29 cellular contexts compared by ENCODE assay signal in genomic region chr12:39393890-39394289, GRCh38. TPM values are rescaled to one million over a fixed set of nuclear protein-coding genes. Genes with fewer than 3 reads are reported as not detected.
A peak's percentile ranks its signal among the peaks of the same experiment; 100 is the strongest.
DNase-seq lines count a peak whose midpoint lies in the region; ATAC-seq and TF ChIP-seq lines count a peak whose summit lies in the region.
"Had no signal": no experiment of that assay in that cellular context is flagged by ENCODE, and none has a peak within 500 bp of the region (broad histone marks: within the 10 kb centered on the region; RNA-seq: fewer than 3 reads in every experiment).

No MANE protein-coding gene starts in this region.

- no peak overlapping the region for H3K14ac ChIP-seq in neuronal stem cell (ENCODE audit: low read length)
- H3K14ac ChIP-seq in mesenchymal stem cell (ENCODE audit: low read length in 2 of 2) = no peak overlapping the region

- peak overlapping the region; percentile 18 for H3K4me3 Mint-ChIP-seq in WTC11
- H3K4me3 Mint-ChIP-seq: CD14-positive monocyte; nephron; stimulated activated memory B cell treated with anti-CD40 and anti-IgM and Interleukin-4, amounts not matched to agents 10 μg/mL and 1 μg/mL and 100 μg/mL, for 72 hours; T-helper 2 cell treated with Interferon-gamma antibody and Interleukin-4, amounts not matched to agents 5 μg/mL and 100 μg/mL, for 36 hours; type B pancreatic cell had no signal

- no peaks in the 10 kb centered on the region; the same call in 1 of the 2 replicates for H3K27me3 Mint-ChIP-seq in WTC11 (ENCODE audit: low read depth)
- H3K27me3 Mint-ChIP-seq: type B pancreatic cell had no signal

- no peak overlapping the region for H2BK12ac ChIP-seq in neuronal stem cell (ENCODE audit: low read length)
- no peak overlapping the region for H2BK12ac ChIP-seq in mesenchymal stem cell (ENCODE audit: low read length in 2 of 2)

- H3K27ac Mint-ChIP-seq in WTC11 = peak overlapping the region; percentile 78
- H3K27ac Mint-ChIP-seq: activated T-helper 2 cell treated with anti-CD3 and anti-CD28 coated beads, Interferon-gamma antibody, Interleukin-2, Interleukin-4, amounts not matched to agents 10 μg/mL and 5 μg/mL and 100 μg/mL, durations not matched to agents 14 hours and 24 hours and 36 hours; CD14-positive monocyte; nephron; stimulated activated memory B cell treated with anti-CD40 and anti-IgM and Interleukin-4, amounts not matched to agents 10 μg/mL and 1 μg/mL and 100 μg/mL, for 72 hours; T-helper 2 cell treated with Interferon-gamma antibody and Interleukin-4, amounts not matched to agents 5 μg/mL and 100 μg/mL, for 36 hours; type B pancreatic cell had no signal

- H3K9me3 Mint-ChIP-seq in WTC11 = no peaks in the 10 kb centered on the region; the same call in 1 of the 2 replicates
- H3K9me3 Mint-ChIP-seq: activated T-helper 2 cell treated with anti-CD3 and anti-CD28 coated beads, Interferon-gamma antibody, Interleukin-2, Interleukin-4, amounts not matched to agents 10 μg/mL and 5 μg/mL and 100 μg/mL, durations not matched to agents 14 hours and 24 hours and 36 hours; nephron; T-helper 2 cell treated with Interferon-gamma antibody and Interleukin-4, amounts not matched to agents 5 μg/mL and 100 μg/mL, for 36 hours had no signal

- H3K23ac ChIP-seq in neuronal stem cell (ENCODE audit: low read depth, low read length, poor library complexity) = no peak overlapping the region
- no peak overlapping the region for H3K23ac ChIP-seq in mesenchymal stem cell (ENCODE audit: low read length in 2 of 2)

- peaks cover 32% of the 10 kb centered on the region for H3K4me1 ChIP-seq in HAP-1
- peaks cover 17 to 25% of the 10 kb centered on the region in 2 donors for H3K4me1 ChIP-seq in neuronal stem cell (ENCODE audit: control insufficient read depth in 2 of 2, insufficient read depth in 1 of 2, low read depth in 1 of 2, low read length in 2 of 2)
- no peaks in the 10 kb centered on the region for H3K4me1 ChIP-seq in effector memory CD4-positive, alpha-beta T cell (ENCODE audit: control insufficient read depth, insufficient read depth, low read length, poor library complexity, severe bottlenecking)
- no peaks in the 10 kb centered on the region for H3K4me1 ChIP-seq in mesenchymal stem cell (ENCODE audit: control insufficient read depth, insufficient read depth, low read depth, low read length)
- H3K4me1 ChIP-seq: colonic mucosa, pancreas had no signal

- H3K4ac ChIP-seq in neuronal stem cell (ENCODE audit: low read length) = no peak overlapping the region
- H3K4ac ChIP-seq in mesenchymal stem cell (ENCODE audit: low read depth in 1 of 2, low read length in 2 of 2) = no peak overlapping the region

- WGBS in neuronal stem cell (ENCODE audit: extremely low coverage in 2 of 2, insufficient read length in 2 of 2, insufficient replicate concordance in 1 of 2), 2 donors = no CpG with 5 or more reads among the region's 5 CpGs
- 53% methylated on average over 5 of the region's 5 CpGs for WGBS in mesenchymal stem cell

- ATAC-seq in WTC11 = peak; percentile 91
- ATAC-seq: stimulated activated memory B cell treated with anti-CD40 and anti-IgM and Interleukin-4, amounts not matched to agents 10 μg/mL and 1 μg/mL and 100 μg/mL, for 72 hours had no signal

- H3K4me2 ChIP-seq in neuronal stem cell (ENCODE audit: insufficient read depth, low read length, poor library complexity, severe bottlenecking) (no peak overlapping the region), mesenchymal stem cell (ENCODE audit: low read length, poor library complexity, severe bottlenecking) (no peak overlapping the region)
- H3K4me2 ChIP-seq: KMS-11 had no signal

- CTCF ChIA-PET in WTC11 (lab: Charles Lee) = interaction anchor here (0.8 to 3.0 kb wide), 5 partner anchors 10 to 232 kb away, joined by 3 to 18 read pairs (median 4); a partner anchor contains a TSS

- H4K91ac ChIP-seq in neuronal stem cell (ENCODE audit: low read depth, low read length, poor library complexity) = no peak overlapping the region
- H4K91ac ChIP-seq in mesenchymal stem cell (ENCODE audit: low read length) = no peak overlapping the region

- H3K79me1 ChIP-seq in neuronal stem cell (ENCODE audit: low read depth, low read length) (no peaks in the 10 kb centered on the region), mesenchymal stem cell (replicated peaks; ENCODE audit: low read length, poor library complexity, severe bottlenecking) (peaks cover 21% of the 10 kb centered on the region)

- no peaks in the 10 kb centered on the region for H3K36me3 ChIP-seq in HAP-1 (replicated peaks)
- H3K36me3 ChIP-seq in neuronal stem cell (replicated peaks in 1 of 2; ENCODE audit: control insufficient read depth in 2 of 2, insufficient read depth in 2 of 2, low read length in 2 of 2) = no peaks in the 10 kb centered on the region
- H3K36me3 ChIP-seq in effector memory CD4-positive, alpha-beta T cell (ENCODE audit: control insufficient read depth, insufficient read depth, low read length) = no peaks in the 10 kb centered on the region
- no peaks in the 10 kb centered on the region for H3K36me3 ChIP-seq in mesenchymal stem cell (ENCODE audit: control insufficient read depth in 1 of 2, insufficient read depth in 2 of 2, low read depth in 1 of 2, low read length in 2 of 2)
- H3K36me3 ChIP-seq: colonic mucosa, MG63, pancreas had no signal

- no peak for TF ChIP-seq CTCF in WTC11 (IDR thresholded peaks at IDR 0.05)

- H4K8ac ChIP-seq in neuronal stem cell (ENCODE audit: low read depth, low read length) (no peak overlapping the region), mesenchymal stem cell (ENCODE audit: low read length) (no peak overlapping the region)

- H3K27me3 ChIP-seq in HAP-1 (ENCODE audit: low read depth) (no peaks in the 10 kb centered on the region), neuronal stem cell (ENCODE audit: control insufficient read depth in 3 of 3, insufficient read depth in 3 of 3, low read depth in 1 of 3, low read length in 3 of 3) (no peaks in the 10 kb centered on the region), mesenchymal stem cell (ENCODE audit: control insufficient read depth in 1 of 2, insufficient read depth in 1 of 2, low read length in 2 of 2) (no peaks in the 10 kb centered on the region)
- no peaks in the 10 kb centered on the region for H3K27me3 ChIP-seq in effector memory CD4-positive, alpha-beta T cell (replicated peaks; ENCODE audit: control insufficient read depth, insufficient read depth, low read length, poor library complexity, severe bottlenecking)
- H3K27me3 ChIP-seq: colonic mucosa, MG63, pancreas had no signal

- H2BK15ac ChIP-seq in neuronal stem cell (ENCODE audit: low read length) (no peak overlapping the region), mesenchymal stem cell (ENCODE audit: low read depth, poor library complexity, severe bottlenecking) (no peak overlapping the region)

- H2BK5ac ChIP-seq in neuronal stem cell (ENCODE audit: low read length) (no peak overlapping the region), mesenchymal stem cell (ENCODE audit: low read depth, low read length, poor library complexity, severe bottlenecking) (no peak overlapping the region)

- no peak overlapping the region for H3K9ac ChIP-seq in neuronal stem cell (ENCODE audit: low read depth, low read length, poor library complexity)
- no peak overlapping the region for H3K9ac ChIP-seq in mesenchymal stem cell (ENCODE audit: low read length)
- H3K9ac ChIP-seq: GM23248, KMS-11 had no signal

- H2AK5ac ChIP-seq in neuronal stem cell (ENCODE audit: low read depth, low read length) (no peak overlapping the region), mesenchymal stem cell (ENCODE audit: low read length, severe bottlenecking) (no peak overlapping the region)

- DNase-seq in HAP-1 (ENCODE audit: low spot score in 2 of 2) (peak; percentile 59 to 96), WTC11 (ENCODE audit: low spot score) (peak; percentile 22), iPS DF 4.7 (ENCODE audit: extremely low read depth, low spot score) (peak; percentile 78), neuronal stem cell (ENCODE audit: low spot score) (peak; percentile 20), NCI-H2107 (lab: John Stamatoyannopoulos, UW) (no peak), mesenchymal stem cell (no peak)
- DNase-seq in effector memory CD4-positive, alpha-beta T cell = no peak
- DNase-seq: activated CD8-positive, alpha-beta memory T cell treated with anti-CD3 and anti-CD28 coated beads for 24 hours; activated naive CD4-positive, alpha-beta T cell treated with anti-CD3 and anti-CD28 coated beads, Interleukin-2, amount 50 U/mL, for 16 hours; activated T-cell treated with anti-CD3 and anti-CD28 coated beads for 4 hours; colonic mucosa; DMS79 treated with DMSO at 0.1 percent for 48 hours; effector CD8-positive, alpha-beta T cell; erythroblast; glutamatergic neuron; GM23248; MG63; NCI-H1105; NCI-H1930; NCI-H524 treated with DMSO at 0.1 percent for 48 hours; pancreas; PC-3 had no signal

- H3K36me3 Mint-ChIP-seq in WTC11 = no peaks in the 10 kb centered on the region; the same call in 1 of the 2 replicates
- H3K36me3 Mint-ChIP-seq: CD14-positive monocyte; stimulated activated memory B cell treated with anti-CD40 and anti-IgM and Interleukin-4, amounts not matched to agents 10 μg/mL and 1 μg/mL and 100 μg/mL, for 72 hours; type B pancreatic cell had no signal

- POLR2A ChIA-PET in WTC11 (lab: Charles Lee) = interaction anchor here (0.6 to 0.8 kb wide), 2 partner anchors 21 to 227 kb away, joined by 3 read pairs; no protein-coding TSS in a partner anchor

- H3K27ac ChIP-seq in neuronal stem cell (replicated peaks; ENCODE audit: low read length) (peak overlapping the region; percentile 40), mesenchymal stem cell (ENCODE audit: low read length, poor library complexity, severe bottlenecking) (no peak overlapping the region)
- H3K27ac ChIP-seq in effector memory CD4-positive, alpha-beta T cell (ENCODE audit: insufficient read depth, low read length, poor library complexity, severe bottlenecking) = no peak overlapping the region
- H3K27ac ChIP-seq: colonic mucosa, GM23248, KMS-11, pancreas had no signal

- H3K4me3 ChIP-seq in HAP-1 = no peak overlapping the region
- no peak overlapping the region for H3K4me3 ChIP-seq in neuronal stem cell (ENCODE audit: low read length in 2 of 2)
- H3K4me3 ChIP-seq in effector memory CD4-positive, alpha-beta T cell (ENCODE audit: insufficient read depth, low read depth, low read length, poor library complexity, severe bottlenecking) = no peak overlapping the region
- H3K4me3 ChIP-seq in mesenchymal stem cell (ENCODE audit: insufficient read depth in 1 of 2, low read depth in 1 of 2, low read length in 2 of 2) = no peak overlapping the region
- H3K4me3 ChIP-seq: colonic mucosa, GM23248, MG63, pancreas had no signal

- no peak overlapping the region for H3K18ac ChIP-seq in neuronal stem cell (ENCODE audit: low read length)
- no peak overlapping the region for H3K18ac ChIP-seq in mesenchymal stem cell (ENCODE audit: low read depth in 1 of 2, low read length in 2 of 2)

- H3K9me3 ChIP-seq in HAP-1 = no peaks in the 10 kb centered on the region
- peaks cover 0 to 6% of the 10 kb centered on the region in 2 donors for H3K9me3 ChIP-seq in neuronal stem cell (replicated peaks in 1 of 2; ENCODE audit: control insufficient read depth in 2 of 2, insufficient read depth in 1 of 2, low read depth in 1 of 2, low read length in 2 of 2)
- H3K9me3 ChIP-seq in effector memory CD4-positive, alpha-beta T cell (ENCODE audit: control insufficient read depth, low read length) = no peaks in the 10 kb centered on the region
- no peaks in the 10 kb centered on the region for H3K9me3 ChIP-seq in mesenchymal stem cell (ENCODE audit: control insufficient read depth, low read length)
- H3K9me3 ChIP-seq: colonic mucosa, MG63, pancreas had no signal

- H2BK120ac ChIP-seq in neuronal stem cell (ENCODE audit: low read depth, low read length) (no peak overlapping the region), mesenchymal stem cell (ENCODE audit: low read depth, low read length) (no peak overlapping the region)

- in situ Hi-C loops in HAP-1 (cut with MboI; ENCODE audit: low sequenced_read_pairs) = no loop called here

- H2AFZ ChIP-seq in neuronal stem cell (ENCODE audit: low read length) (no peak overlapping the region), mesenchymal stem cell (ENCODE audit: low read depth, low read length) (no peak overlapping the region)
- H2AFZ ChIP-seq: GM23248 had no signal

- peaks cover 70% of the 10 kb centered on the region for H3K4me1 Mint-ChIP-seq in WTC11
- H3K4me1 Mint-ChIP-seq: CD14-positive monocyte; nephron; stimulated activated memory B cell treated with anti-CD40 and anti-IgM and Interleukin-4, amounts not matched to agents 10 μg/mL and 1 μg/mL and 100 μg/mL, for 72 hours had no signal

RNA-seq across cellular contexts. Expression of gene KIF21A, which starts 49.0 kb away (rescaled TPM):
- total RNA-seq in WTC11 (2021) = 24.5 to 34.7 TPM (median 26.4 TPM) in 3 replicates
- polyA plus RNA-seq in neuronal stem cell (2013, experiment 1 of 2) = 26.7 TPM
- polyA plus RNA-seq in neuronal stem cell (2013, experiment 2 of 2) = 28.1 TPM
- polyA plus RNA-seq in mesenchymal stem cell (2013, experiment 1 of 2) = 2.9 TPM
- 2.8 TPM for polyA plus RNA-seq in mesenchymal stem cell (2013, experiment 2 of 2)

Comparison
In these comparisons a context has a peak if more than half of its experiments do, and no peak if none do; other contexts are left out.
1. DNase-seq: peak in HAP-1 (2 of 2), WTC11 (single experiment), iPS DF 4.7 (single experiment) and neuronal stem cell (single experiment); none in NCI-H2107 (single experiment), effector memory CD4-positive, alpha-beta T cell (0 of 3) and mesenchymal stem cell (single experiment).